Comparison of ENCODE assay signal across 8 cellular contexts in genomic region chr16:78738557-78738956, GRCh38.
"Had no signal": no experiment of that assay in that cellular context is flagged by ENCODE, and none has a peak within 500 bp of the region (broad histone marks: within the 10 kb centered on the region; RNA-seq: fewer than 3 reads in every experiment).

No MANE protein-coding gene starts in this region.

- H3K36me3 ChIP-seq: HAP-1 had no signal

- DNase-seq: GM23248, GOT3, H7, HFFc6 had no signal

- H3K27ac ChIP-seq: GM23248 had no signal

- H3K4me3 ChIP-seq: GM23248, HAP-1 had no signal

- H3K9ac ChIP-seq: GM23248 had no signal

- FAIRE-seq: HTR-8/SVneo had no signal

- H3K27ac Mint-ChIP-seq: HFFc6, IgD-negative memory B cell had no signal

- H3K4me1 ChIP-seq: HAP-1 had no signal

- ATAC-seq: HCT116 had no signal

- H3K9me3 ChIP-seq: HAP-1 had no signal

- H2AFZ ChIP-seq: GM23248 had no signal

- H3K4me3 Mint-ChIP-seq: HFFc6, IgD-negative memory B cell had no signal
